In the genomic region with DNA sequence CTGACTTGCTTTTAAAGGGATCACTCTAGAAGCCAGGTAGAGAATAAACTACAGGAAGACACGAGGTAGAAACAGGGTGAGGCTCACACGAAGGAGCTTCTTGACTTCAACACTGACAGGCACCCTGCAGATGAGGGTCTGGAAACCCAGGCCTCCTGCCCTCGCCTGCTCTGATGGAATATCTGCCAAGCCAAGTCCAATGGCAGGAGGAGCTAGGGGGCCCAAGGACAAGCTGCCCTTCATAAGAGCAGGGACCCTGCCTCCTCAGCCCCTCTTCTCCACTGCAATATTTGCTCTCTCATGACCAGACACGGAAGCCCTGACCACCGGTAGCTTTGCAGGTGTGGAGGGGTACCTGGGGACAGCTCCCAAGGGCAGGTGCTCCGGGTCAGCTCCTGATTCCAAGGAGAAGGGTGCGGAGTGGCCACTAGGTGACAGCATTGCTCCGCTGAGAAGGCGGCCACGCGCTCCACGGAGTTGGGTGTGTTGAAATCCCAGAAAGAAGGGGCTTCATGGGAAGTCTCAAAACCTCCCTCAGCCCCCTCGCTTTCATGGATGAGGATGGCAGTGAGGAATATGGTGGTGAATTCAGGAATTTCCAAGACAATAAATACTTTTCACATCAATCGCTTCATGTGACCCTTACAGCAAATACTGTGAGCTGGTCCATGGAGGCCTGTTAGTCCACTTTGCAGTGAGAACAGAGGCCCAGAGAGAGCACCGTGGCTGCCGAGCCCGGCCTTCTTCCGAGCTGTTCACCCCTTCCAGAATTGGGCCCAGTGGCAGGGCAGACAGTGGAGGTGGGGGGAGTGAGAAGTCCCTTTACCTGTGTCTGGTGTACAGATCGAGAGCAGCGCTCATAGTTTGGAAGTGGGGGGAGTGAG, we compare ENCODE assay signal across 8 cellular contexts. TPM values are rescaled to one million over a fixed set of nuclear protein-coding genes. Genes with fewer than 3 reads are reported as not detected.
DNase-seq lines count a peak whose midpoint lies in the region; ATAC-seq and TF ChIP-seq lines count a peak whose summit lies in the region.

No MANE protein-coding gene starts in this region.

- no peak overlapping the region for H2BK15ac ChIP-seq in H9 (ENCODE audit: low read depth, low read length)

- H3K27me3 ChIP-seq in BJ (ENCODE audit: control insufficient read depth, insufficient read depth, low read length) (no peaks in the 10 kb centered on the region), H9 (ENCODE audit: insufficient read depth, low read length) (peaks cover 2% of the 10 kb centered on the region; the same call in 1 of the 2 replicates), SJCRH30 (peaks cover 8% of the 10 kb centered on the region), heart right ventricle (peaks cover 7 to 86% (median 61%) of the 10 kb centered on the region in 7 donors)

- no peak overlapping the region for H3K4me3 ChIP-seq in BJ (ENCODE audit: low read depth, low read length)
- H3K4me3 ChIP-seq in SJCRH30: no peak overlapping the region
- no peak overlapping the region for H3K4me3 ChIP-seq in heart right ventricle
- H3K4me3 ChIP-seq in retinal pigment epithelial cell (ENCODE audit: low read length): no peak overlapping the region

- no peak overlapping the region for H3K4me3 Mint-ChIP-seq in H9
- H3K4me3 Mint-ChIP-seq in activated naive CD4-positive, alpha-beta T cell treated with anti-CD3 and anti-CD28 coated beads for 36 hours: no peak overlapping the region

- H3K9ac ChIP-seq in H9 (ENCODE audit: extremely low read depth, insufficient read length, low read length): no peak overlapping the region

- peaks cover 9 to 26% of the 10 kb centered on the region in 2 experiments for H3K4me1 Mint-ChIP-seq in H9
- no peaks in the 10 kb centered on the region for H3K4me1 Mint-ChIP-seq in activated naive CD4-positive, alpha-beta T cell treated with anti-CD3 and anti-CD28 coated beads for 36 hours (ENCODE audit: low read depth)

- POLR2A ChIA-PET in BJ (lab: Charles Lee): no interaction called here

- no peak overlapping the region for H3K4ac ChIP-seq in H9 (ENCODE audit: low read depth, low read length)

- WGBS in H9 (ENCODE audit: extremely low coverage, insufficient read length, low lambda C conversion rate): no CpG with 5 or more reads among the region's 20 CpGs
- WGBS in heart right ventricle, 2 donors: 18 to 20% methylated on average over 20 of the region's 20 CpGs

- intact Hi-C loops in activated naive CD4-positive, alpha-beta T cell treated with anti-CD3 and anti-CD28 coated beads for 36 hours (cut with micrococcal nuclease): loop anchor here (1.0 kb wide), 3 partner anchors 84 to 278 kb away; no protein-coding TSS in a partner anchor
- intact Hi-C loops in heart right ventricle (cut with DNase I): loop anchor here (1.0 to 5.0 kb wide), 8 partner anchors 85 to 643 kb away; no protein-coding TSS in a partner anchor

- H3K27ac ChIP-seq in H9 (ENCODE audit: insufficient read length, low read depth, low read length) (no peak overlapping the region), SJCRH30 (no peak overlapping the region), heart right ventricle (no peak overlapping the region)

- H2BK12ac ChIP-seq in H9 (ENCODE audit: insufficient read length, low read depth, low read length): no peak overlapping the region

- no peak overlapping the region for H3K23ac ChIP-seq in H9 (ENCODE audit: insufficient read length, low read depth, low read length)

- no peaks in the 10 kb centered on the region; a peak in 1 of 7 replicates for H3K36me3 Mint-ChIP-seq in H9 (ENCODE audit: insufficient read depth in 1 of 3, low read depth in 3 of 3)
- H3K36me3 Mint-ChIP-seq in activated naive CD4-positive, alpha-beta T cell treated with anti-CD3 and anti-CD28 coated beads for 36 hours (ENCODE audit: low read depth): no peaks in the 10 kb centered on the region

- H4K8ac ChIP-seq in H9 (replicated peaks; ENCODE audit: insufficient read length, low read depth, low read length): no peak overlapping the region

- no peak overlapping the region for H3K14ac ChIP-seq in H9 (ENCODE audit: insufficient read depth, low read length)

- H3K79me2 ChIP-seq in H9 (ENCODE audit: insufficient read depth, low read length): no peaks in the 10 kb centered on the region

- H2BK5ac ChIP-seq in H9 (ENCODE audit: insufficient read length, low read length): no peak overlapping the region

- H2BK20ac ChIP-seq in H9 (ENCODE audit: low read depth, low read length, poor library complexity, severe bottlenecking): no peak overlapping the region

- H4K20me1 ChIP-seq in H9 (ENCODE audit: control insufficient read depth, insufficient read depth, insufficient read length): no peaks in the 10 kb centered on the region

- H3K9me3 Mint-ChIP-seq in H9: peaks cover 0 to 3% of the 10 kb centered on the region in 2 experiments; a peak in 1 of 5 replicates
- no peaks in the 10 kb centered on the region for H3K9me3 Mint-ChIP-seq in activated naive CD4-positive, alpha-beta T cell treated with anti-CD3 and anti-CD28 coated beads for 36 hours

- no peaks in the 10 kb centered on the region for H3K79me1 ChIP-seq in H9 (ENCODE audit: insufficient read depth, low read depth, low read length, poor library complexity, severe bottlenecking)

- H3K23me2 ChIP-seq in H9 (ENCODE audit: insufficient read length, low read depth, low read length, poor library complexity, severe bottlenecking): no peaks in the 10 kb centered on the region

- H2AK5ac ChIP-seq in H9 (ENCODE audit: insufficient read length, low read length): no peak overlapping the region

- no peaks in the 10 kb centered on the region for H3K36me3 ChIP-seq in BJ (ENCODE audit: control insufficient read depth, insufficient read depth, low read length)
- no peaks in the 10 kb centered on the region for H3K36me3 ChIP-seq in SJCRH30
- no peaks in the 10 kb centered on the region for H3K36me3 ChIP-seq in heart right ventricle

- TF ChIP-seq CTCF in BJ (IDR thresholded peaks at IDR 0.05; ENCODE audit: insufficient read depth, low read depth, low read length): peak; percentile 97
- peak; percentile 99 for TF ChIP-seq CTCF in H9 (conservative IDR thresholded peaks at IDR 0.05)
- TF ChIP-seq CTCF in heart right ventricle (IDR thresholded peaks at IDR 0.05): peak; percentile 90 to 95 (median 91)
- peak; percentile 97 for TF ChIP-seq CTCF in retinal pigment epithelial cell (conservative IDR thresholded peaks at IDR 0.05; ENCODE audit: low read depth, low read length)

- no peaks in the 10 kb centered on the region for H3K9me3 ChIP-seq in H9 (ENCODE audit: control insufficient read depth, low read depth, low read length)
- H3K9me3 ChIP-seq in SJCRH30 (replicated peaks): no peaks in the 10 kb centered on the region
- H3K9me3 ChIP-seq in heart right ventricle: no peaks in the 10 kb centered on the region

- H3K56ac ChIP-seq in H9 (ENCODE audit: insufficient read length, low read depth, low read length): no peak overlapping the region

- no peak overlapping the region for H2AFZ ChIP-seq in H9 (ENCODE audit: low read length)

- H4K5ac ChIP-seq in H9 (ENCODE audit: insufficient read length, low read depth, low read length): no peak overlapping the region

- H3K27me3 Mint-ChIP-seq in H9 (ENCODE audit: low read depth): peaks cover 76% of the 10 kb centered on the region
- peaks cover 13% of the 10 kb centered on the region for H3K27me3 Mint-ChIP-seq in activated naive CD4-positive, alpha-beta T cell treated with anti-CD3 and anti-CD28 coated beads for 36 hours (ENCODE audit: low read depth)

- H3K18ac ChIP-seq in H9 (ENCODE audit: insufficient read length, low read depth, low read length): no peak overlapping the region

- ATAC-seq in heart right ventricle: peak in 7 of 8 donors; percentile 65 to 84 (median 76)
- no peak for ATAC-seq in GM18870 (IDR thresholded peaks at IDR 0.05; ENCODE audit: unreplicated experiment)
- no peak for ATAC-seq in HG03095 (IDR thresholded peaks at IDR 0.05; ENCODE audit: unreplicated experiment)

- H3K4me1 ChIP-seq in H9 (ENCODE audit: insufficient read depth, low read length) (no peaks in the 10 kb centered on the region), SJCRH30 (no peaks in the 10 kb centered on the region), heart right ventricle (no peaks in the 10 kb centered on the region)

- H4K91ac ChIP-seq in H9 (ENCODE audit: insufficient read length, low read depth, low read length): no peak overlapping the region

- H3K27ac Mint-ChIP-seq in H9: no peak overlapping the region
- H3K27ac Mint-ChIP-seq in activated naive CD4-positive, alpha-beta T cell treated with anti-CD3 and anti-CD28 coated beads for 36 hours: no peak overlapping the region

- H3T11ph ChIP-seq in H9 (ENCODE audit: low read length): no peak overlapping the region

- H3K4me2 ChIP-seq in H9 (ENCODE audit: insufficient read depth, insufficient read length, low read length): no peak overlapping the region

- H2BK120ac ChIP-seq in H9 (ENCODE audit: low read depth, low read length, poor library complexity, severe bottlenecking): no peak overlapping the region

- CTCF ChIA-PET in BJ (lab: Yijun Ruan, JAX): interaction anchor here (0.6 to 7.3 kb wide), 38 partner anchors 9 to 686 kb away, joined by 3 to 174 read pairs (median 4); no protein-coding TSS in a partner anchor
- CTCF ChIA-PET in activated naive CD4-positive, alpha-beta T cell treated with anti-CD3 and anti-CD28 coated beads for 36 hours (lab: Charles Lee): interaction anchor here (0.6 to 2.7 kb wide), 33 partner anchors 10 to 571 kb away, joined by 3 to 37 read pairs (median 4); no protein-coding TSS in a partner anchor

- no peak for DNase-seq in BJ (ENCODE audit: low read depth)
- DNase-seq in H9: peak; percentile 83
- DNase-seq in SJCRH30: peak; percentile 37 to 72
- peak; percentile 75 for DNase-seq in activated naive CD4-positive, alpha-beta T cell treated with anti-CD3 and anti-CD28 coated beads for 36 hours
- peak; percentile 32 to 55 for DNase-seq in heart right ventricle
- DNase-seq in retinal pigment epithelial cell (ENCODE audit: low read depth): no peak

RNA-seq across cellular contexts. Expression of a gene that starts 33.2 kb away (rescaled TPM):
- polyA plus RNA-seq in BJ (2011; rRNA removed) (not detected in 2 replicates), heart right ventricle (not detected)
- not detected in 2 replicates for polyA minus RNA-seq in BJ (2011; rRNA and poly(A)+ RNA removed)
- total RNA-seq in H9 (2021) (0.09 and 0.15 TPM in 2 replicates), heart right ventricle (not detected)
- 0.16 TPM in 1 of 2 replicates, not detected in the other for total RNA-seq in SJCRH30 (2014; rRNA removed; shearing (Covaris generic))
- total RNA-seq in activated naive CD4-positive, alpha-beta T cell treated with anti-CD3 and anti-CD28 coated beads for 36 hours: not detected

Comparison
In these comparisons a context has a peak if more than half of its experiments do, and no peak if none do; other contexts are left out.
1. DNase-seq: peak in H9 (single experiment), SJCRH30 (2 of 2), activated naive CD4-positive, alpha-beta T cell treated with anti-CD3 and anti-CD28 coated beads for 36 hours (single experiment) and heart right ventricle (2 of 2); none in BJ (single experiment) and retinal pigment epithelial cell (single experiment).
2. ATAC-seq: peak in heart right ventricle (7 of 8); none in GM18870 (single experiment) and HG03095 (single experiment).
3. Peak in every context shown above with its lines, with median percentiles within 50 percentile points of each other: CTCF ChIP-seq.